29 cellular contexts compared by ENCODE assay signal in the genomic region with DNA sequence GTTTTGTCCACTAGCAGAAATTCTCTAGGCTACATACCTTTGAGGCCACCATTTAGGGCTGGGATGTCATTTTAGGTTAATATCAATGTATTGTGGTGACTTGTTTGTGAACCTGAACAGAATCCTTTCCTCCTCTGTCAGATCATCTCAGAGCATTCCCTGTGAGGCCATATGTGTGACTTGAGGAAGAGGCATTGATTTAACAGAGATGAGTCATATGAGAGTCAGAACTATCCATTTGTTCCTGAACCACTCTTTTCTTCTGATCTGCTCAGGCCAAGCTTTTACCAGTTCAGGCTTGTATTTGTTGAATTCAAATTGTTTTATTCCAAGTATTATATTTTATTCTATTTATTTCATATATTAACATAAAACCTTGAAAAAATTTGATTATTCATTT. TPM values are rescaled to one million over a fixed set of nuclear protein-coding genes. Genes with fewer than 3 reads are reported as not detected.
"Had no signal": no experiment of that assay in that cellular context is flagged by ENCODE, and none has a peak within 500 bp of the region (broad histone marks: within the 10 kb centered on the region; RNA-seq: fewer than 3 reads in every experiment).

No MANE protein-coding gene starts in this region.

- DNase-seq: effector CD8-positive, alpha-beta T cell; effector memory CD8-positive, alpha-beta T cell; endodermal cell; erythroblast; esophagus squamous epithelium; foreskin fibroblast; foreskin melanocyte; gastrocnemius medialis; glutamatergic neuron; head of caudate nucleus; heart right ventricle; hippocampal formation; left cardiac atrium; left lung; left ventricle myocardium superior; lower lobe of right lung; mesenchymal stem cell; mucosa of descending colon; naive B cell had no signal

RNA-seq across cellular contexts. Expression of gene OR4C6, which starts 6.9 kb away (rescaled TPM):
- total RNA-seq: dermis microvascular lymphatic vessel endothelial cell, endodermal cell, esophagus mucosa, esophagus squamous epithelium, gastrocnemius medialis, glomerular endothelial cell, heart right ventricle, kidney epithelial cell, left cardiac atrium, left lung, left ventricle myocardium superior, lower leg skin, lower lobe of right lung, lung microvascular endothelial cell, mesenteric fat pad, mesothelial cell of epicardium, mucosa of descending colon, myocyte had no signal
- polyA plus RNA-seq: heart right ventricle, keratinocyte had no signal

RNA-seq across cellular contexts. Expression of gene OR4S2, which starts 7.0 kb away (rescaled TPM):
- total RNA-seq: dermis microvascular lymphatic vessel endothelial cell, endodermal cell, esophagus mucosa, esophagus squamous epithelium, gastrocnemius medialis, glomerular endothelial cell, heart right ventricle, kidney epithelial cell, left cardiac atrium, left lung, left ventricle myocardium superior, lower leg skin, lower lobe of right lung, lung microvascular endothelial cell, mesenteric fat pad, mesothelial cell of epicardium, mucosa of descending colon, myocyte had no signal
- polyA plus RNA-seq: heart right ventricle, keratinocyte had no signal

RNA-seq across cellular contexts. Expression of gene OR4P4, which starts 20.2 kb away (rescaled TPM):
- total RNA-seq: dermis microvascular lymphatic vessel endothelial cell, endodermal cell, esophagus mucosa, esophagus squamous epithelium, gastrocnemius medialis, glomerular endothelial cell, heart right ventricle, kidney epithelial cell, left cardiac atrium, left lung, left ventricle myocardium superior, lower leg skin, lower lobe of right lung, lung microvascular endothelial cell, mesenteric fat pad, mesothelial cell of epicardium, mucosa of descending colon, myocyte had no signal
- polyA plus RNA-seq: heart right ventricle, keratinocyte had no signal

RNA-seq across cellular contexts. Expression of gene OR4C11, which starts 47.7 kb away (rescaled TPM):
- total RNA-seq: dermis microvascular lymphatic vessel endothelial cell, endodermal cell, esophagus mucosa, esophagus squamous epithelium, gastrocnemius medialis, glomerular endothelial cell, heart right ventricle, kidney epithelial cell, left cardiac atrium, left lung, left ventricle myocardium superior, lower leg skin, lower lobe of right lung, lung microvascular endothelial cell, mesenteric fat pad, mesothelial cell of epicardium, mucosa of descending colon, myocyte had no signal
- polyA plus RNA-seq: heart right ventricle, keratinocyte had no signal
